Comparison of ENCODE assay signal across 1 cellular context in genomic region chr2:112584134-112584890, GRCh38.
TF ChIP-seq lines count a peak whose summit lies in the region.

CHCHD5 (plus strand) TSS chr2:112584609; CDS start chr2:112584648, 39 bp downstream.

TF ChIP-seq in HEK293, 187 proteins besides CTCF, POLR2A, EP300 and RAD21 (continued from another document):
- TF ChIP-seq ZBTB11 (tag by site-specific recombination; conservative IDR thresholded peaks at IDR 0.05; ENCODE audit: low read depth) = peak; percentile 94
- peak; percentile 31 for TF ChIP-seq ZBTB48 (tag by site-specific recombination; IDR thresholded peaks at IDR 0.05)
- TF ChIP-seq ZNF354C (tag by site-specific recombination; IDR thresholded peaks at IDR 0.05; ENCODE audit: borderline replicate concordance, low read depth) = no peak
- no peak for TF ChIP-seq ZNF660 (tag by site-specific recombination; IDR thresholded peaks at IDR 0.05)
- TF ChIP-seq GLIS1 (tag by site-specific recombination; IDR thresholded peaks at IDR 0.05) = no peak
- TF ChIP-seq RBAK (tag by site-specific recombination; IDR thresholded peaks at IDR 0.05) = no peak
- TF ChIP-seq ZBTB1 (tag by site-specific recombination; IDR thresholded peaks at IDR 0.05) = no peak
- TF ChIP-seq ZNF157 (tag by site-specific recombination; IDR thresholded peaks at IDR 0.05) = no peak
- no peak for TF ChIP-seq MZF1 (tag by site-specific recombination; IDR thresholded peaks at IDR 0.05; ENCODE audit: borderline replicate concordance)
- peak; percentile 80 for TF ChIP-seq ZNF76 (tag by site-specific recombination; IDR thresholded peaks at IDR 0.05; ENCODE audit: borderline replicate concordance, low read depth)
- TF ChIP-seq ZNF843 (tag by site-specific recombination; IDR thresholded peaks at IDR 0.05) = peak; percentile 26; the same call in 1 of the 2 replicates
- TF ChIP-seq ELK4 (IDR thresholded peaks at IDR 0.05; ENCODE audit: borderline replicate concordance, low read depth, low read length) = no peak; the same call in 1 of the 2 replicates
- TF ChIP-seq ZNF571 (tag by site-specific recombination; IDR thresholded peaks at IDR 0.05) = no peak
- no peak for TF ChIP-seq GLI2 (tag by site-specific recombination; IDR thresholded peaks at IDR 0.05; ENCODE audit: borderline replicate concordance, low read depth)
- TF ChIP-seq ZNF19 (tag by site-specific recombination; IDR thresholded peaks at IDR 0.05; ENCODE audit: low read depth) = no peak
- no peak for TF ChIP-seq TSHZ1 (tag by site-specific recombination; IDR thresholded peaks at IDR 0.05; ENCODE audit: borderline replicate concordance)
- TF ChIP-seq ZNF362 (tag by site-specific recombination; IDR thresholded peaks at IDR 0.05) = no peak
- TF ChIP-seq ZSCAN18 (tag by site-specific recombination; IDR thresholded peaks at IDR 0.05) = no peak
